ENCODE assay signal across 8 cellular contexts in genomic region chr5:111223790-111224560, GRCh38. TPM values are rescaled to one million over a fixed set of nuclear protein-coding genes. Genes with fewer than 3 reads are reported as not detected.
DNase-seq lines count a peak whose midpoint lies in the region; ATAC-seq, FAIRE-seq and TF ChIP-seq lines count a peak whose summit lies in the region.

TSS of gene CAMK4 (plus strand) at chr5:111224384. CDS start at chr5:111224484, 100 bp downstream.

- H3K27me3 Mint-ChIP-seq in activated B cell treated with CpG ODN at 0.5 μM for 24 hours, result peaks cover 16% of the 10 kb centered on the region

- no peak within 1 kb of the TSS for H3K27ac Mint-ChIP-seq in activated B cell treated with CpG ODN at 0.5 μM for 24 hours

- H3K36me3 Mint-ChIP-seq in activated B cell treated with CpG ODN at 0.5 μM for 24 hours (ENCODE audit: low read depth), result no peaks in the 10 kb centered on the region

- CTCF ChIA-PET in activated B cell treated with CpG ODN at 0.5 μM for 24 hours (lab: Charles Lee), result interaction anchor here (1.0 to 1.3 kb wide), 3 partner anchors 9 to 31 kb away, joined by 3 read pairs; no protein-coding TSS in a partner anchor

- TF ChIP-seq CTCF in activated B cell treated with CpG ODN at 0.5 μM for 24 hours (IDR thresholded peaks at IDR 0.05) (no peak), kidney (IDR thresholded peaks at IDR 0.05; ENCODE audit: borderline replicate concordance, extremely low read depth, insufficient read depth) (no peak)

- H3K27ac ChIP-seq in caudate nucleus (ENCODE audit: low read depth, low read length) (peak within 1 kb of the TSS; percentile 77), kidney (ENCODE audit: low read depth in 2 of 2, low read length in 2 of 2) (no peak within 1 kb of the TSS)

- POLR2A ChIA-PET in activated B cell treated with CpG ODN at 0.5 μM for 24 hours (lab: Charles Lee), result interaction anchor here (0.6 to 1.4 kb wide), 4 partner anchors 30 to 937 kb away, joined by 3 to 11 read pairs (median 4); partner anchors contain the start of genes NREP and STARD4

- peak; percentile 44 to 85 for DNase-seq in NCI-H187 (lab: John Stamatoyannopoulos, UW)
- DNase-seq in activated B cell treated with CpG ODN at 0.5 μM for 24 hours, result peak; percentile 52
- DNase-seq in caudate nucleus (lab: John Stamatoyannopoulos, UW), result peak in 57 of 61 donors; percentile 7 to 90 (median 69)
- DNase-seq in kidney, result peak; percentile 90
- DNase-seq in stimulated activated CD4-positive, alpha-beta T cell treated with anti-CD3 and anti-CD28 coated beads, Interleukin-1b, Interleukin-23, amount 100 ng/mL, for 1 hour (ENCODE audit: low read depth in 2 of 2), result peak; percentile 30 to 48
- DNase-seq in OCI-M1 (lab: John Stamatoyannopoulos, UW), result no peak

- no peaks in the 10 kb centered on the region for H3K9me3 Mint-ChIP-seq in activated B cell treated with CpG ODN at 0.5 μM for 24 hours

- H3K9ac ChIP-seq in kidney (ENCODE audit: low read length in 2 of 2), result no peak within 1 kb of the TSS

- no peaks in the 10 kb centered on the region for H3K36me3 ChIP-seq in kidney (ENCODE audit: control insufficient read depth in 1 of 2, insufficient read depth in 2 of 2, low read length in 2 of 2)

- peak; percentile 42 for ATAC-seq in GM18508 (IDR thresholded peaks at IDR 0.05; ENCODE audit: insufficient read depth, unreplicated experiment)
- peak; percentile 81 for ATAC-seq in HG02798 (IDR thresholded peaks at IDR 0.05; ENCODE audit: poor library complexity, unreplicated experiment)
- ATAC-seq in activated B cell treated with CpG ODN at 0.5 μM for 24 hours (ENCODE audit: low read depth), result peak; percentile 88

- peak within 1 kb of the TSS; percentile 82 for H3K4me3 Mint-ChIP-seq in activated B cell treated with CpG ODN at 0.5 μM for 24 hours

- peaks cover 0 to 7% of the 10 kb centered on the region in 2 donors for H3K4me1 ChIP-seq in kidney (ENCODE audit: control insufficient read depth in 1 of 2, insufficient read depth in 1 of 2, low read depth in 1 of 2, low read length in 2 of 2)

- peaks cover 19% of the 10 kb centered on the region for H3K4me1 Mint-ChIP-seq in activated B cell treated with CpG ODN at 0.5 μM for 24 hours

- H3K4me3 ChIP-seq in kidney (ENCODE audit: low read length in 2 of 2), result peak within 1 kb of the TSS; percentile 44 to 55

- FAIRE-seq in kidney (lab: Jason Lieb, UNC), result no peak

- H3K9me3 ChIP-seq in kidney (ENCODE audit: control insufficient read depth in 1 of 2, low read length in 2 of 2), result no peaks in the 10 kb centered on the region

- intact Hi-C loops in activated B cell treated with CpG ODN at 0.5 μM for 24 hours (cut with micrococcal nuclease) (loop anchor here (2.0 to 5.0 kb wide), 2 partner anchors 55 to 533 kb away; partner anchors contain the start of gene NREP), kidney (cut with DNase I) (no loop called here)

RNA-seq across cellular contexts. Expression of gene CAMK4, which starts in this region (rescaled TPM):
- total RNA-seq in activated B cell treated with CpG ODN at 0.5 μM for 24 hours, result 5.1 and 6.3 TPM in 2 replicates
- 4.7 TPM for total RNA-seq in kidney
- 0.37 TPM for polyA plus RNA-seq in kidney (ENCODE audit: insufficient read depth, low read depth, low replicate concordance)
